Comparison of ENCODE assay signal across 8 cellular contexts in genomic region chr7:1457949-1458675, GRCh38. TPM values are rescaled to one million over a fixed set of nuclear protein-coding genes. Genes with fewer than 3 reads are reported as not detected.
DNase-seq lines count a peak whose midpoint lies in the region; ATAC-seq and TF ChIP-seq lines count a peak whose summit lies in the region.

No MANE protein-coding gene starts in this region.

- intact Hi-C loops in right cardiac atrium (cut with DNase I): no loop called here

- 47% methylated on average over 23 of the region's 23 CpGs for WGBS in right cardiac atrium

- H3K27me3 ChIP-seq in right cardiac atrium (ENCODE audit: control insufficient read depth, insufficient read depth): no peaks in the 10 kb centered on the region

- peaks cover 31% of the 10 kb centered on the region for H3K4me1 Mint-ChIP-seq in stimulated activated effector memory CD8-positive, alpha-beta T cell treated with anti-CD3 and anti-CD28 coated beads, Interleukin-12 subunit alpha, Interleukin-12 subunit beta, amount 100 ng/mL, for 72 hours

- H3K27ac ChIP-seq in right cardiac atrium (ENCODE audit: low read length): peak overlapping the region; percentile 36

- ATAC-seq in right cardiac atrium (no peak), HG03159 (IDR thresholded peaks at IDR 0.05; ENCODE audit: unreplicated experiment) (no peak), HG03097 (IDR thresholded peaks at IDR 0.05; ENCODE audit: low FRiP score, unreplicated experiment) (no peak)
- no peak for ATAC-seq in stimulated activated effector memory CD8-positive, alpha-beta T cell treated with anti-CD3 and anti-CD28 coated beads, Interleukin-12 subunit alpha, Interleukin-12 subunit beta, amount 100 ng/mL, for 72 hours

- DNase-seq in DMS53 (lab: John Stamatoyannopoulos, UW): peak; percentile 32
- no peak for DNase-seq in DMS53 treated with DMSO at 0.1 percent for 48 hours (lab: John Stamatoyannopoulos, UW; ENCODE audit: unreplicated experiment)
- no peak for DNase-seq in right cardiac atrium
- no peak for DNase-seq in stimulated activated effector memory CD8-positive, alpha-beta T cell treated with anti-CD3 and anti-CD28 coated beads, Interleukin-12 subunit alpha, Interleukin-12 subunit beta, amount 100 ng/mL, for 72 hours (ENCODE audit: low spot score in 2 of 2)
- no peak for DNase-seq in 8988T

- H3K4me3 ChIP-seq in WI38 (ENCODE audit: low read depth, low read length) (peak overlapping the region; percentile 89), right cardiac atrium (ENCODE audit: low read length) (peak overlapping the region; percentile 48)

- no peak overlapping the region for H3K27ac Mint-ChIP-seq in stimulated activated effector memory CD8-positive, alpha-beta T cell treated with anti-CD3 and anti-CD28 coated beads, Interleukin-12 subunit alpha, Interleukin-12 subunit beta, amount 100 ng/mL, for 72 hours

- peaks cover 3% of the 10 kb centered on the region for H3K4me1 ChIP-seq in right cardiac atrium (ENCODE audit: control insufficient read depth, insufficient read depth, low read length)

- TF ChIP-seq CTCF in WI38 (IDR thresholded peaks at IDR 0.05; ENCODE audit: low read depth, low read length): no peak

- no peaks in the 10 kb centered on the region for H3K9me3 ChIP-seq in right cardiac atrium (ENCODE audit: control insufficient read depth, low read length)

- peaks cover 4% of the 10 kb centered on the region for H3K36me3 Mint-ChIP-seq in stimulated activated effector memory CD8-positive, alpha-beta T cell treated with anti-CD3 and anti-CD28 coated beads, Interleukin-12 subunit alpha, Interleukin-12 subunit beta, amount 100 ng/mL, for 72 hours

- H3K9me3 Mint-ChIP-seq in stimulated activated effector memory CD8-positive, alpha-beta T cell treated with anti-CD3 and anti-CD28 coated beads, Interleukin-12 subunit alpha, Interleukin-12 subunit beta, amount 100 ng/mL, for 72 hours: no peaks in the 10 kb centered on the region

- H3K4me3 Mint-ChIP-seq in stimulated activated effector memory CD8-positive, alpha-beta T cell treated with anti-CD3 and anti-CD28 coated beads, Interleukin-12 subunit alpha, Interleukin-12 subunit beta, amount 100 ng/mL, for 72 hours: peak overlapping the region; percentile 72

RNA-seq across cellular contexts. Expression of gene MICALL2, which starts 1.2 kb away (rescaled TPM):
- 10 to 100 TPM in 3 of 4 donors, 1 to 10 TPM in 1; 9.7 to 18.7 (median 13.4) TPM for total RNA-seq in right cardiac atrium
- polyA plus RNA-seq in right cardiac atrium: 13.0 TPM

RNA-seq across cellular contexts. Expression of gene INTS1, which starts 46.1 kb away (rescaled TPM):
- 10 to 100 TPM; 30.6 to 48.3 (median 46.3) TPM for total RNA-seq in right cardiac atrium
- polyA plus RNA-seq in right cardiac atrium: 39.0 TPM
